ENCODE assay signal across 8 cellular contexts in the genomic region with DNA sequence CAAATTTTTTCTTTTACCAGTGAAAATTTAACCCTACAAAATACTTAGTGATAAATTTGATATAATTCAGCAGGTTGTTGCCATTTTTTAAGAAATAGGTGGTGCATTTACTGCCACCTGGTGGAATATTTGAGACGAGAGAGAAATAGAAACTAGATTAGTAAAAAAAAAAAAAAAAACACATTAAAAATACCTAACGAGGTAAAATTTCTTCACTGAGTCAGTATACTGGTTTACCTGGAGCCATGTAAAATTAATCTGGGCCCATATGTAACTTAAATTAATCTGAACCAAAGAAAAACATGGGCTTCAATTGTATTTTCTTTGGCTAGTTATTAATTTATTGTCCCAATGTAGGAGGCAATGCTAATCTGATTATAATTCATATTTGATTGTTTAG.
DNase-seq lines count a peak whose midpoint lies in the region; ATAC-seq, FAIRE-seq and TF ChIP-seq lines count a peak whose summit lies in the region.

No MANE protein-coding gene starts in this region.

- no peaks in the 10 kb centered on the region for H3K27me3 ChIP-seq in BE2C
- no peaks in the 10 kb centered on the region for H3K27me3 ChIP-seq in H7 (ENCODE audit: control insufficient read depth, insufficient read depth, low read length)
- no peaks in the 10 kb centered on the region for H3K27me3 ChIP-seq in upper lobe of right lung

- TF ChIP-seq CTCF in BE2C (IDR thresholded peaks at IDR 0.05; ENCODE audit: low read depth, low read length) (peak; percentile 51), RWPE1 (conservative IDR thresholded peaks at IDR 0.05; ENCODE audit: low read depth) (peak; percentile 68), upper lobe of right lung (IDR thresholded peaks at IDR 0.05) (peak; percentile 56), omental fat pad (IDR thresholded peaks at IDR 0.05) (no peak)

- peak; percentile 24 for FAIRE-seq in frontal cortex (lab: Jason Lieb, UNC)

- H3K4me3 ChIP-seq in BE2C (ENCODE audit: low read depth, low read length) (no peak overlapping the region), H7 (ENCODE audit: insufficient read depth, low read depth, low read length) (no peak overlapping the region), upper lobe of right lung (no peak overlapping the region)

- H3K9me3 ChIP-seq in BE2C (no peaks in the 10 kb centered on the region), upper lobe of right lung (no peaks in the 10 kb centered on the region)

- ATAC-seq in upper lobe of right lung (no peak), HG03469 (IDR thresholded peaks at IDR 0.05; ENCODE audit: unreplicated experiment) (no peak), HG02678 (IDR thresholded peaks at IDR 0.05; ENCODE audit: unreplicated experiment) (no peak), omental fat pad (ENCODE audit: low FRiP score) (no peak)

- H3K27ac ChIP-seq in RWPE1 = no peak overlapping the region
- no peak overlapping the region for H3K27ac ChIP-seq in upper lobe of right lung

- DNase-seq in BE2C (no peak), H7 (peak; percentile 4), RWPE1 (ENCODE audit: low spot score) (peak; percentile 14), frontal cortex (ENCODE audit: low spot score in 2 of 2) (no peak), upper lobe of right lung (no peak), omental fat pad (ENCODE audit: low spot score) (no peak)

- CTCF ChIA-PET in RWPE1 (lab: Yijun Ruan, JAX) = no interaction called here

- POLR2A ChIA-PET in RWPE1 (lab: Yijun Ruan, JAX; ENCODE audit: low non-redundant PET) = no interaction called here

- no peaks in the 10 kb centered on the region for H3K36me3 ChIP-seq in BE2C
- no peaks in the 10 kb centered on the region for H3K36me3 ChIP-seq in H7 (replicated peaks; ENCODE audit: control insufficient read depth, insufficient read depth, low read length)
- no peaks in the 10 kb centered on the region for H3K36me3 ChIP-seq in upper lobe of right lung

- intact Hi-C loops in upper lobe of right lung (cut with DNase I) = no loop called here

- peaks cover 9% of the 10 kb centered on the region; the same call in 1 of the 2 replicates for H3K4me1 ChIP-seq in BE2C
- no peaks in the 10 kb centered on the region for H3K4me1 ChIP-seq in upper lobe of right lung

Comparison
In these comparisons a context has a peak if more than half of its experiments do, and no peak if none do; other contexts are left out.
1. DNase-seq: peak in H7 (single experiment) and RWPE1 (single experiment); none in BE2C (single experiment), frontal cortex (0 of 2), upper lobe of right lung (single experiment) and omental fat pad (single experiment).
2. CTCF ChIP-seq: peak in BE2C (single experiment), RWPE1 (single experiment) and upper lobe of right lung (single experiment); none in omental fat pad (0 of 3).